Comparison of ENCODE assay signal across 34 cellular contexts in the genomic region with DNA sequence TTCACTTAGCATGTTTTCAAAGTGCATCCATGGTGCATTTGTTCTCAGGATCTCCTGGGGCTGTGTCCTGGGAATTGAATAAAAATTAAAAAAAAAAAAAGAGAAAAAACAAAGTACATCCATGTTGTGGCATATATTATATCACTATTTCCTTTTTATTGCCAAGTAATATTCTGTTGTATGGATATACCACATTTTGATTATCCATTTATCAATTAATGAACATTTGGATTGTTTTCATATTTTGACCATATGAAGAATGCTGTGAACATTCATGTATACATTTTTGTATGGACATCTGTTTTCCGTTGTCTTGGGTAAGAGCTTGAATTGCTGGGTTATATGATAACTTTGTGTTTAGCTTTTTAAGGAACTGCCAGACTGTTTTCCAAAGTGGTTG.
"Had no signal": no experiment of that assay in that cellular context is flagged by ENCODE, and none has a peak within 500 bp of the region (broad histone marks: within the 10 kb centered on the region; RNA-seq: fewer than 3 reads in every experiment).

No MANE protein-coding gene starts in this region.

- H3K4me1 Mint-ChIP-seq: endodermal cell, mesothelial cell of epicardium, nephron, neural progenitor cell had no signal

- H3K9me3 ChIP-seq: colonic mucosa, esophagus muscularis mucosa, gastroesophageal sphincter, mucosa of descending colon, prostate gland, suprapubic skin, transverse colon, upper lobe of right lung, vagina had no signal

- H3K9me3 Mint-ChIP-seq: dendritic cell treated with granulocyte-macrophage colony-stimulating factor and Interleukin-4, amounts not matched to agents 40 ng/mL and 50 ng/mL, for 4 days; stimulated activated naive CD8-positive, alpha-beta T cell treated with anti-CD3 and anti-CD28 coated beads, Interleukin-15, amount 100 ng/mL, for 72 hours had no signal

- H3K27ac Mint-ChIP-seq: dendritic cell treated with granulocyte-macrophage colony-stimulating factor and Interleukin-4, amounts not matched to agents 40 ng/mL and 50 ng/mL, for 4 days; endodermal cell; mesothelial cell of epicardium; nephron; neural progenitor cell; stimulated activated naive CD8-positive, alpha-beta T cell treated with anti-CD3 and anti-CD28 coated beads, Interleukin-15, amount 100 ng/mL, for 72 hours had no signal

- H3K27ac ChIP-seq: colonic mucosa, epithelial cell of prostate, esophagus muscularis mucosa, foreskin keratinocyte, gastroesophageal sphincter, heart left ventricle, hepatocyte, neural progenitor cell, prostate gland, right atrium auricular region, suprapubic skin, transverse colon, upper lobe of right lung, vagina had no signal

- H3K4me3 Mint-ChIP-seq: dendritic cell treated with granulocyte-macrophage colony-stimulating factor and Interleukin-4, amounts not matched to agents 40 ng/mL and 50 ng/mL, for 4 days; endodermal cell; mesothelial cell of epicardium; naive B cell; nephron; neural progenitor cell; stimulated activated naive CD8-positive, alpha-beta T cell treated with anti-CD3 and anti-CD28 coated beads, Interleukin-15, amount 100 ng/mL, for 72 hours had no signal

- H3K4me1 ChIP-seq: colonic mucosa, esophagus muscularis mucosa, gastroesophageal sphincter, heart left ventricle, neural progenitor cell, prostate gland, right atrium auricular region, suprapubic skin, transverse colon, upper lobe of right lung, vagina had no signal

- H3K4me3 ChIP-seq: colonic mucosa, esophagus muscularis mucosa, gastroesophageal sphincter, heart left ventricle, hepatocyte, lung, mucosa of descending colon, neural progenitor cell, prostate gland, right atrium auricular region, smooth muscle cell, suprapubic skin, transverse colon, upper lobe of right lung, vagina had no signal

- H3K36me3 ChIP-seq: colonic mucosa, prostate gland, upper lobe of right lung had no signal

- DNase-seq: colonic mucosa; effector CD8-positive, alpha-beta T cell; endodermal cell; foreskin keratinocyte; heart left ventricle; kidney; mesenchymal stem cell; mucosa of descending colon; naive B cell; nucleus accumbens; stimulated activated CD4-positive, alpha-beta T cell treated with anti-CD3 and anti-CD28 coated beads, Interleukin-12 subunit alpha, Interleukin-12 subunit beta, amount 100 ng/mL, for 4 hours; stimulated activated CD4-positive, alpha-beta T cell treated with anti-CD3 and anti-CD28 coated beads, Interleukin-1b, Interleukin-23, amount 100 ng/mL, for 48 hours; stimulated activated CD4-positive, alpha-beta T cell treated with anti-CD3 and anti-CD28 coated beads, Interleukin-4, amount 100 ng/mL, for 1 hour; stimulated activated CD8-positive, alpha-beta memory T cell treated with anti-CD3 and anti-CD28 coated beads, Interleukin-4, amount 100 ng/mL, for 48 hours; stimulated activated naive CD4-positive, alpha-beta T cell; stimulated activated naive CD8-positive, alpha-beta T cell treated with anti-CD3 and anti-CD28 coated beads, Interleukin-15, amount 100 ng/mL, for 72 hours; transverse colon; upper lobe of right lung had no signal

- H3K27me3 ChIP-seq: colonic mucosa, esophagus muscularis mucosa, foreskin keratinocyte, gastroesophageal sphincter, heart left ventricle, hepatocyte, neural progenitor cell, right atrium auricular region, suprapubic skin, transverse colon, upper lobe of right lung, vagina had no signal

- ATAC-seq: foreskin keratinocyte; gastroesophageal sphincter; heart left ventricle; left lobe of liver; mucosa of descending colon; sciatic nerve; stimulated activated naive CD8-positive, alpha-beta T cell treated with anti-CD3 and anti-CD28 coated beads, Interleukin-15, amount 100 ng/mL, for 72 hours; upper lobe of right lung had no signal

- H3K27me3 Mint-ChIP-seq: dendritic cell treated with granulocyte-macrophage colony-stimulating factor and Interleukin-4, amounts not matched to agents 40 ng/mL and 50 ng/mL, for 4 days; naive B cell; stimulated activated naive CD8-positive, alpha-beta T cell treated with anti-CD3 and anti-CD28 coated beads, Interleukin-15, amount 100 ng/mL, for 72 hours had no signal
